ENCODE assay signal across 8 cellular contexts in genomic region chr7:134317434-134317833, GRCh38. TPM values are rescaled to one million over a fixed set of nuclear protein-coding genes. Genes with fewer than 3 reads are reported as not detected.
DNase-seq lines count a peak whose midpoint lies in the region; ATAC-seq and TF ChIP-seq lines count a peak whose summit lies in the region.

No MANE protein-coding gene starts in this region.

- 69% methylated on average over 7 of the region's 7 CpGs for WGBS in right cardiac atrium

- peaks cover 29% of the 10 kb centered on the region for H3K4me1 Mint-ChIP-seq in brain

- no peak overlapping the region for H3K27ac ChIP-seq in right cardiac atrium (ENCODE audit: low read length)
- no peak overlapping the region for H3K27ac ChIP-seq in mucosa of rectum (ENCODE audit: low read depth in 2 of 2, low read length in 2 of 2)

- H3K27me3 Mint-ChIP-seq in brain, result peaks cover 25% of the 10 kb centered on the region

- H3K4me3 Mint-ChIP-seq in brain, result peak overlapping the region; percentile 91 to 95 (median 93)

- H3K36me3 ChIP-seq in mucosa of rectum (ENCODE audit: control insufficient read depth in 2 of 2, insufficient read depth in 2 of 2, low read length in 2 of 2), result no peaks in the 10 kb centered on the region

- H3K4me1 ChIP-seq in right cardiac atrium (ENCODE audit: control insufficient read depth, insufficient read depth, low read length) (no peaks in the 10 kb centered on the region), mucosa of rectum (ENCODE audit: control insufficient read depth in 2 of 2, insufficient read depth in 2 of 2, low read length in 2 of 2) (peaks cover 4 to 12% of the 10 kb centered on the region in 2 donors)

- H3K9me3 ChIP-seq in right cardiac atrium (ENCODE audit: control insufficient read depth, low read length) (no peaks in the 10 kb centered on the region), mucosa of rectum (ENCODE audit: control insufficient read depth in 2 of 2, low read length in 2 of 2) (no peaks in the 10 kb centered on the region)

- intact Hi-C loops in right cardiac atrium (cut with DNase I), result no loop called here
- intact Hi-C loops in cardiac septum (cut with DNase I), result loop anchor here (5.0 kb wide), 1 partner anchor 190 kb away; the partner anchor contains the start of gene LRGUK

- ATAC-seq in right cardiac atrium (no peak), HG03039 (IDR thresholded peaks at IDR 0.05; ENCODE audit: unreplicated experiment) (no peak), HG03097 (IDR thresholded peaks at IDR 0.05; ENCODE audit: low FRiP score, unreplicated experiment) (no peak)

- DNase-seq in right cardiac atrium (no peak), cardiac septum (ENCODE audit: low spot score) (no peak), NCI-H524 treated with DMSO at 0.1 percent for 48 hours (lab: John Stamatoyannopoulos, UW) (no peak), medulla oblongata (ENCODE audit: extremely low spot score) (no peak)

- H3K36me3 Mint-ChIP-seq in brain, result peaks cover 3% of the 10 kb centered on the region

- peak overlapping the region; percentile 14 to 34 for H3K9ac ChIP-seq in mucosa of rectum (ENCODE audit: low read depth in 1 of 2, low read length in 2 of 2)

- no peaks in the 10 kb centered on the region for H3K9me3 Mint-ChIP-seq in brain

- peak overlapping the region in 2 of 5 experiments; percentile 86 to 94 for H3K27ac Mint-ChIP-seq in brain

- H3K27me3 ChIP-seq in right cardiac atrium (ENCODE audit: control insufficient read depth, insufficient read depth), result no peaks in the 10 kb centered on the region
- no peaks in the 10 kb centered on the region for H3K27me3 ChIP-seq in mucosa of rectum (ENCODE audit: control insufficient read depth in 2 of 2, insufficient read depth in 2 of 2, low read length in 2 of 2)

- H3K4me3 ChIP-seq in right cardiac atrium (ENCODE audit: low read length), result peak overlapping the region; percentile 29
- H3K4me3 ChIP-seq in mucosa of rectum (ENCODE audit: low read length in 2 of 2), result peak overlapping the region; percentile 78 to 88

- TF ChIP-seq CTCF in brain (conservative IDR thresholded peaks at IDR 0.05), result no peak

RNA-seq across cellular contexts. Expression of gene SLC35B4, which starts 0.7 kb away (rescaled TPM):
- total RNA-seq in right cardiac atrium (1 to 10 TPM; 5.2 to 9.2 (median 7.5) TPM), cardiac septum (6.5 TPM)
- polyA plus RNA-seq in right cardiac atrium (2.4 TPM), brain (ENCODE audit: insufficient read depth, low read depth, low replicate concordance) (5.0 TPM)
